In the genomic region with DNA sequence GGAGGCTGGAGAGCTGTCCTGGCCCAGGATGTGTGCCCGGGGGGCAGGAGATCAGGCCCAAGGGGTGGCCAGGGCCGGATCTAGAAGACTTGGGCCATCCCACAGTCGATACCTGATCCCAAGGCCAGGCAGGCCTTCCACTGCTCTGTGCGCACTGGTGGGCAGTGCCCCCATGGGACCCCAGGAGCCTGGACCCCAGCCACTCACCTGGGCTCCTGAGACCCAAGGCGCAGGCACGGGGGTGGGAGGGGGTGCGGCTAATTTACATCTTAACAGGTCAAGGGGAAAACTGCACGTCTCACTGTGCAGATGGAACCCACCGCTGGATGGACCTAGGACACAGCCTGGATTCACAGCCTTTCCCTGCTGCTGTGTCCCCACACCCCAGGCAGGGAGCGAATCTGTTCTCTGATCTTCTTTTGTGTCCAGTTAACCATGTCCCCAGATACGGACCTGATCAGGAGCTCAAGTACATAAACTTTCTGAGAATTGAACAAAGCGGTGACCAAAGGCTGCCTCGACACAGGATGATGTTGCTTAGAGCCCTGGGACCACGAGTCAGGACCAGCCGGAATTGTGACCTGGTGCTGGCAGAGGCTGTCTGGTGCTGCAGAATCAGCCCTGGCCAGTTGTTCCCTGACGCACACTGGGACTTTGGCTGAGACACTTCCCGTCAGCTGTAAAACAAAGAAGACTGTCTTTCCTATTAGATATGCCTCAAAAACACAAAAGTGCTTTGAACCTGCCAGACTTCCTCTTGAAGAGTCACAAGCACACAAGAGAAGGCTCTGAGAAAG, we compare ENCODE assay signal across 1 cellular context.
TF ChIP-seq lines count a peak whose summit lies in the region.

No MANE protein-coding gene starts in this region.

TF ChIP-seq in WTC11, 78 proteins besides CTCF, POLR2A, EP300 and RAD21 (continued from another document):
- TF ChIP-seq, protein P1, sequence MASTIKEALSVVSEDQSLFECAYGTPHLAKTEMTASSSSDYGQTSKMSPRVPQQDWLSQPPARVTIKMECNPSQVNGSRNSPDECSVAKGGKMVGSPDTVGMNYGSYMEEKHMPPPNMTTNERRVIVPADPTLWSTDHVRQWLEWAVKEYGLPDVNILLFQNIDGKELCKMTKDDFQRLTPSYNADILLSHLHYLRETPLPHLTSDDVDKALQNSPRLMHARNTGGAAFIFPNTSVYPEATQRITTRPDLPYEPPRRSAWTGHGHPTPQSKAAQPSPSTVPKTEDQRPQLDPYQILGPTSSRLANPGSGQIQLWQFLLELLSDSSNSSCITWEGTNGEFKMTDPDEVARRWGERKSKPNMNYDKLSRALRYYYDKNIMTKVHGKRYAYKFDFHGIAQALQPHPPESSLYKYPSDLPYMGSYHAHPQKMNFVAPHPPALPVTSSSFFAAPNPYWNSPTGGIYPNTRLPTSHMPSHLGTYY (CRISPR knock-in tag; IDR thresholded peaks at IDR 0.05) = no peak
- no peak for TF ChIP-seq CBFB (CRISPR knock-in tag; IDR thresholded peaks at IDR 0.05; ENCODE audit: low read depth)
- TF ChIP-seq RORB (CRISPR knock-in tag; IDR thresholded peaks at IDR 0.05) = no peak
- no peak for TF ChIP-seq CREM (CRISPR knock-in tag; IDR thresholded peaks at IDR 0.05)
- no peak for TF ChIP-seq SMAD3 (CRISPR knock-in tag; IDR thresholded peaks at IDR 0.05; ENCODE audit: borderline replicate concordance)
